23 cellular contexts compared by ENCODE assay signal in the genomic region with DNA sequence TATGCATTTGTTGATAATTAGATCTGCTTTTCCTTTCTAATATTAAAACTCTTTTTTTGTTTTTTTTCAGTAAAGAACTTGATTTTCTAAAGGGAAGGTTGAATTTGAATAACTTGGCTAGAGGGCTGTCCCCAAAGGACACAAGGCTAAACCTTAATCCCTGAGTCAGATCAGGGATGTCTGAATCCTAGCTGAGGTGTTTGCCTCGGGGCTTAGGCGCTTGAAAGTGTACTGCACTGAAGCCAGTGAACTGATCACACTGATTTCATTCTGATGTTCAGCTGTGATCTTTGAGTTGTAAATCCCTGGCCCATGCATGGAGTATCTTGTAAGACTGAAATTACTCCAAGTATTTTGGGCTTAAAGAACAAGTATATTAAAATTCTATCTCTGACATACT.
"Had no signal": no experiment of that assay in that cellular context is flagged by ENCODE, and none has a peak within 500 bp of the region (broad histone marks: within the 10 kb centered on the region; RNA-seq: fewer than 3 reads in every experiment).

No MANE protein-coding gene starts in this region.

- H3K9ac ChIP-seq: KMS-11, SK-N-SH had no signal

- H3K4me2 ChIP-seq: KMS-11, SK-N-SH had no signal

- H3K4me3 ChIP-seq: K562 had no signal

- DNase-seq: Kasumi-1, MM.1S, NCI-H1105, NCI-H1417, NCI-H1436 treated with DMSO at 0.1 percent for 48 hours, NCI-H1694, NCI-H187 treated with DMSO at 0.1 percent for 48 hours, NCI-H2029 treated with DMSO at 0.1 percent for 48 hours, NCI-H2171 treated with DMSO at 0.1 percent for 48 hours, NCI-H345, NCI-H446 treated with DMSO at 0.1 percent for 48 hours, NCI-H510A treated with DMSO at 0.1 percent for 48 hours, NCI-H526, PC-3, SHP77, SK-N-SH, SW 1271 had no signal

- ATAC-seq: K562, Panc1, PC-3 had no signal

- H3K9me3 Mint-ChIP-seq: IgD-negative memory B cell had no signal

- H3K4me3 Mint-ChIP-seq: IgD-negative memory B cell had no signal

- H3K9me3 ChIP-seq: SK-N-SH had no signal

- FAIRE-seq: HTR-8/SVneo, K562 had no signal

- H3K27ac ChIP-seq: KMS-11, RWPE1 had no signal

- H3K27me3 Mint-ChIP-seq: IgD-negative memory B cell had no signal
